1 cellular context compared by ENCODE assay signal in genomic region chr6:43506667-43507471, GRCh38.
TF ChIP-seq lines count a peak whose summit lies in the region.

No MANE protein-coding gene starts in this region.

TF ChIP-seq in K562, 482 proteins besides CTCF, POLR2A, EP300 and RAD21 (continued from another document and continues in another):
- TF ChIP-seq NKRF (IDR thresholded peaks at IDR 0.05; ENCODE audit: borderline replicate concordance) (no peak), ZNF146 (CRISPR knock-in tag; IDR thresholded peaks at IDR 0.05; ENCODE audit: unreplicated experiment) (no peak), ZNF551 (CRISPR knock-in tag; IDR thresholded peaks at IDR 0.05) (no peak), ZBED1 (IDR thresholded peaks at IDR 0.05) (no peak), FOXA3 (CRISPR knock-in tag; conservative IDR thresholded peaks at IDR 0.05 in 1 of 2, IDR thresholded peaks at IDR 0.05 in 1 of 2) (no peak), ZC3H11A (IDR thresholded peaks at IDR 0.05; ENCODE audit: low read depth, low read length) (no peak), SMARCC2 (IDR thresholded peaks at IDR 0.05; ENCODE audit: low read depth) (no peak), SRSF1 (IDR thresholded peaks at IDR 0.05; ENCODE audit: low read depth, low read length) (no peak), ZFP36 (IDR thresholded peaks at IDR 0.05; ENCODE audit: low read depth, low read length, partially characterized antibody) (no peak), RFX7 (CRISPR knock-in tag; IDR thresholded peaks at IDR 0.05) (no peak), PHTF2 (CRISPR knock-in tag; IDR thresholded peaks at IDR 0.05) (no peak), ZNF197 (CRISPR knock-in tag; IDR thresholded peaks at IDR 0.05; ENCODE audit: low read depth) (no peak), ZNF384 (IDR thresholded peaks at IDR 0.05; ENCODE audit: low read depth, low read length) (peak; percentile 26; the same call in 1 of the 2 replicates), ATF7 (IDR thresholded peaks at IDR 0.05) (peak; percentile 33; the same call in 1 of the 2 replicates), PHF8 (IDR thresholded peaks at IDR 0.05; ENCODE audit: borderline replicate concordance, low read length) (no peak), POLR2AphosphoS5 (IDR thresholded peaks at IDR 0.05; ENCODE audit: control insufficient read depth, insufficient read depth, low read depth, low read length) (no peak), FOXK1 (CRISPR knock-in tag; IDR thresholded peaks at IDR 0.05; ENCODE audit: borderline replicate concordance) (no peak), RBM14 (IDR thresholded peaks at IDR 0.05; ENCODE audit: borderline replicate concordance, insufficient read depth, low read depth, low read length) (no peak), ETV6 (IDR thresholded peaks at IDR 0.05; ENCODE audit: borderline replicate concordance in 1 of 2, low read depth in 2 of 2, low read length in 1 of 2) (no peak), ETV6 (CRISPR knock-in tag; IDR thresholded peaks at IDR 0.05; ENCODE audit: borderline replicate concordance) (no peak), SAP30 (IDR thresholded peaks at IDR 0.05; ENCODE audit: borderline replicate concordance, insufficient read depth, low read depth, low read length, poor library complexity, severe bottlenecking) (no peak), POLR2AphosphoS2 (IDR thresholded peaks at IDR 0.05; ENCODE audit: low read length) (peak; percentile 92), TCF15 (CRISPR knock-in tag; IDR thresholded peaks at IDR 0.05) (no peak), ARID3B (CRISPR knock-in tag; IDR thresholded peaks at IDR 0.05; ENCODE audit: borderline replicate concordance) (0 out of 2 replicates have a peak, but pooled peaks have one; percentile 21), HDAC6 (IDR thresholded peaks at IDR 0.05; ENCODE audit: low read depth, low read length) (no peak), MYBL2 (IDR thresholded peaks at IDR 0.05; ENCODE audit: low read depth) (no peak), MYBL2 (CRISPR knock-in tag; IDR thresholded peaks at IDR 0.05; ENCODE audit: borderline replicate concordance) (no peak), CEBPG (CRISPR knock-in tag; IDR thresholded peaks at IDR 0.05) (no peak), CEBPG (tag; conservative IDR thresholded peaks at IDR 0.05 in 1 of 2, IDR thresholded peaks at IDR 0.05 in 1 of 2) (no peak), ZBTB40 (IDR thresholded peaks at IDR 0.05) (no peak), ZBTB40 (CRISPR knock-in tag; IDR thresholded peaks at IDR 0.05) (no peak), CREB1 (IDR thresholded peaks at IDR 0.05) (no peak), CREB1 (CRISPR knock-in tag; IDR thresholded peaks at IDR 0.05) (peak; percentile 37; the same call in 1 of the 2 replicates), MCM3 (IDR thresholded peaks at IDR 0.05) (no peak), ZNF584 (CRISPR knock-in tag; IDR thresholded peaks at IDR 0.05; ENCODE audit: low read depth) (no peak), ZNF695 (CRISPR knock-in tag; IDR thresholded peaks at IDR 0.05) (no peak), CHCHD3 (CRISPR knock-in tag; IDR thresholded peaks at IDR 0.05) (no peak), DPF2 (IDR thresholded peaks at IDR 0.05) (no peak), ZBTB1 (CRISPR knock-in tag; IDR thresholded peaks at IDR 0.05; ENCODE audit: borderline replicate concordance, low read depth) (no peak), FOXP1 (CRISPR knock-in tag; IDR thresholded peaks at IDR 0.05) (no peak)
- TF ChIP-seq, protein P1, sequence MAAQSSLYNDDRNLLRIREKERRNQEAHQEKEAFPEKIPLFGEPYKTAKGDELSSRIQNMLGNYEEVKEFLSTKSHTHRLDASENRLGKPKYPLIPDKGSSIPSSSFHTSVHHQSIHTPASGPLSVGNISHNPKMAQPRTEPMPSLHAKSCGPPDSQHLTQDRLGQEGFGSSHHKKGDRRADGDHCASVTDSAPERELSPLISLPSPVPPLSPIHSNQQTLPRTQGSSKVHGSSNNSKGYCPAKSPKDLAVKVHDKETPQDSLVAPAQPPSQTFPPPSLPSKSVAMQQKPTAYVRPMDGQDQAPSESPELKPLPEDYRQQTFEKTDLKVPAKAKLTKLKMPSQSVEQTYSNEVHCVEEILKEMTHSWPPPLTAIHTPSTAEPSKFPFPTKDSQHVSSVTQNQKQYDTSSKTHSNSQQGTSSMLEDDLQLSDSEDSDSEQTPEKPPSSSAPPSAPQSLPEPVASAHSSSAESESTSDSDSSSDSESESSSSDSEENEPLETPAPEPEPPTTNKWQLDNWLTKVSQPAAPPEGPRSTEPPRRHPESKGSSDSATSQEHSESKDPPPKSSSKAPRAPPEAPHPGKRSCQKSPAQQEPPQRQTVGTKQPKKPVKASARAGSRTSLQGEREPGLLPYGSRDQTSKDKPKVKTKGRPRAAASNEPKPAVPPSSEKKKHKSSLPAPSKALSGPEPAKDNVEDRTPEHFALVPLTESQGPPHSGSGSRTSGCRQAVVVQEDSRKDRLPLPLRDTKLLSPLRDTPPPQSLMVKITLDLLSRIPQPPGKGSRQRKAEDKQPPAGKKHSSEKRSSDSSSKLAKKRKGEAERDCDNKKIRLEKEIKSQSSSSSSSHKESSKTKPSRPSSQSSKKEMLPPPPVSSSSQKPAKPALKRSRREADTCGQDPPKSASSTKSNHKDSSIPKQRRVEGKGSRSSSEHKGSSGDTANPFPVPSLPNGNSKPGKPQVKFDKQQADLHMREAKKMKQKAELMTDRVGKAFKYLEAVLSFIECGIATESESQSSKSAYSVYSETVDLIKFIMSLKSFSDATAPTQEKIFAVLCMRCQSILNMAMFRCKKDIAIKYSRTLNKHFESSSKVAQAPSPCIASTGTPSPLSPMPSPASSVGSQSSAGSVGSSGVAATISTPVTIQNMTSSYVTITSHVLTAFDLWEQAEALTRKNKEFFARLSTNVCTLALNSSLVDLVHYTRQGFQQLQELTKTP (IDR thresholded peaks at IDR 0.05; ENCODE audit: low read depth in 1 of 2, partially characterized antibody in 2 of 2), result no peak
- TF ChIP-seq, protein P2, sequence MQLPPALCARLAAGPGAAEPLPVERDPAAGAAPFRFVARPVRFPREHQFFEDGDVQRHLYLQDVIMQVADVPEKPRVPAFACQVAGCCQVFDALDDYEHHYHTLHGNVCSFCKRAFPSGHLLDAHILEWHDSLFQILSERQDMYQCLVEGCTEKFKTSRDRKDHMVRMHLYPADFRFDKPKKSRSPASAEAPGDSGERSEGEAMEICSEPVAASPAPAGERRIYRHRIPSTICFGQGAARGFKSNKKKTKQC (CRISPR knock-in tag; IDR thresholded peaks at IDR 0.05), result 0 out of 2 replicates have a peak, but pooled peaks have one; percentile 13
- TF ChIP-seq, protein P3, sequence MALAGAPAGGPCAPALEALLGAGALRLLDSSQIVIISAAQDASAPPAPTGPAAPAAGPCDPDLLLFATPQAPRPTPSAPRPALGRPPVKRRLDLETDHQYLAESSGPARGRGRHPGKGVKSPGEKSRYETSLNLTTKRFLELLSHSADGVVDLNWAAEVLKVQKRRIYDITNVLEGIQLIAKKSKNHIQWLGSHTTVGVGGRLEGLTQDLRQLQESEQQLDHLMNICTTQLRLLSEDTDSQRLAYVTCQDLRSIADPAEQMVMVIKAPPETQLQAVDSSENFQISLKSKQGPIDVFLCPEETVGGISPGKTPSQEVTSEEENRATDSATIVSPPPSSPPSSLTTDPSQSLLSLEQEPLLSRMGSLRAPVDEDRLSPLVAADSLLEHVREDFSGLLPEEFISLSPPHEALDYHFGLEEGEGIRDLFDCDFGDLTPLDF (CRISPR knock-in tag; IDR thresholded peaks at IDR 0.05), result no peak
- TF ChIP-seq, protein P4, sequence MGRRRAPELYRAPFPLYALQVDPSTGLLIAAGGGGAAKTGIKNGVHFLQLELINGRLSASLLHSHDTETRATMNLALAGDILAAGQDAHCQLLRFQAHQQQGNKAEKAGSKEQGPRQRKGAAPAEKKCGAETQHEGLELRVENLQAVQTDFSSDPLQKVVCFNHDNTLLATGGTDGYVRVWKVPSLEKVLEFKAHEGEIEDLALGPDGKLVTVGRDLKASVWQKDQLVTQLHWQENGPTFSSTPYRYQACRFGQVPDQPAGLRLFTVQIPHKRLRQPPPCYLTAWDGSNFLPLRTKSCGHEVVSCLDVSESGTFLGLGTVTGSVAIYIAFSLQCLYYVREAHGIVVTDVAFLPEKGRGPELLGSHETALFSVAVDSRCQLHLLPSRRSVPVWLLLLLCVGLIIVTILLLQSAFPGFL (CRISPR knock-in tag; IDR thresholded peaks at IDR 0.05), result no peak
